2 cellular contexts compared by ENCODE assay signal in the genomic region with DNA sequence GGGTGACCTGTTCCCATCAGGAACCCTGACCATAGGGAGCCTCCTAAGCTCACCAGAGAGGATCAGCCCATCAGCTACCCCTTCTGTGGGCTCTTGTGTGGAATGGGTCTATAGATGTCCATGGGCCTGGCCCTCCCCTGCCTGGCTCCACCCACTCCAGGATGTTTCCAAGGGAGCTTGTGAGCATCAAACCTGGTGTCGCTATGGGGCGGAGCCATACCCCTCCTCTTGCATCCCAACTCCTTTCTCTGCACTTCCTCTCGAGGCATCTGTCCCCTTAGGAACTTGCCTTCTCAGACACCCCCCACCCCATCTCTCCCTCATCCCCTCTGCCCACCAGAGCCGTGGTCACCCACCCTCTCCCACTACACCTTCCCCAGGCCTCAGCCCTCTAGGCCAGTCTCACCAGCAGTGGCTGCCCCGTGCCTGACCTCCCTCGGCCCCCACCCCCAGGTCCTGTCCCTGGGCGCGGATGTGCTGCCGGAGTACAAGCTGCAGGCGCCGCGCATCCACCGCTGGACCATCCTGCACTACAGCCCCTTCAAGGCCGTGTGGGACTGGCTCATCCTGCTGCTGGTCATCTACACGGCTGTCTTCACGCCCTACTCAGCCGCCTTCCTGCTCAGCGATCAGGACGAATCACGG.
TF ChIP-seq lines count a peak whose summit lies in the region.

No MANE protein-coding gene starts in this region.

TF ChIP-seq in HCT116, 20 proteins besides CTCF, POLR2A, EP300 and RAD21:
- TF ChIP-seq YY1 (IDR thresholded peaks at IDR 0.05; ENCODE audit: extremely low read depth, insufficient replicate concordance, low read depth, low read length), result no peak
- no peak for TF ChIP-seq POLR2AphosphoS5 (IDR thresholded peaks at IDR 0.05; ENCODE audit: low read depth, low read length)

TF ChIP-seq in WTC11, 78 proteins besides CTCF, POLR2A, EP300 and RAD21:
- TF ChIP-seq FOXJ3 (CRISPR knock-in tag; IDR thresholded peaks at IDR 0.05; ENCODE audit: borderline replicate concordance), result no peak
- no peak for TF ChIP-seq JAZF1 (CRISPR knock-in tag; IDR thresholded peaks at IDR 0.05)
- no peak for TF ChIP-seq NFYB (CRISPR knock-in tag; conservative IDR thresholded peaks at IDR 0.05; ENCODE audit: low read depth)
- no peak for TF ChIP-seq PRRX2 (CRISPR knock-in tag; IDR thresholded peaks at IDR 0.05)
- TF ChIP-seq, protein P1, sequence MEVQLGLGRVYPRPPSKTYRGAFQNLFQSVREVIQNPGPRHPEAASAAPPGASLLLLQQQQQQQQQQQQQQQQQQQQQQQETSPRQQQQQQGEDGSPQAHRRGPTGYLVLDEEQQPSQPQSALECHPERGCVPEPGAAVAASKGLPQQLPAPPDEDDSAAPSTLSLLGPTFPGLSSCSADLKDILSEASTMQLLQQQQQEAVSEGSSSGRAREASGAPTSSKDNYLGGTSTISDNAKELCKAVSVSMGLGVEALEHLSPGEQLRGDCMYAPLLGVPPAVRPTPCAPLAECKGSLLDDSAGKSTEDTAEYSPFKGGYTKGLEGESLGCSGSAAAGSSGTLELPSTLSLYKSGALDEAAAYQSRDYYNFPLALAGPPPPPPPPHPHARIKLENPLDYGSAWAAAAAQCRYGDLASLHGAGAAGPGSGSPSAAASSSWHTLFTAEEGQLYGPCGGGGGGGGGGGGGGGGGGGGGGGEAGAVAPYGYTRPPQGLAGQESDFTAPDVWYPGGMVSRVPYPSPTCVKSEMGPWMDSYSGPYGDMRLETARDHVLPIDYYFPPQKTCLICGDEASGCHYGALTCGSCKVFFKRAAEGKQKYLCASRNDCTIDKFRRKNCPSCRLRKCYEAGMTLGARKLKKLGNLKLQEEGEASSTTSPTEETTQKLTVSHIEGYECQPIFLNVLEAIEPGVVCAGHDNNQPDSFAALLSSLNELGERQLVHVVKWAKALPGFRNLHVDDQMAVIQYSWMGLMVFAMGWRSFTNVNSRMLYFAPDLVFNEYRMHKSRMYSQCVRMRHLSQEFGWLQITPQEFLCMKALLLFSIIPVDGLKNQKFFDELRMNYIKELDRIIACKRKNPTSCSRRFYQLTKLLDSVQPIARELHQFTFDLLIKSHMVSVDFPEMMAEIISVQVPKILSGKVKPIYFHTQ (CRISPR knock-in tag; IDR thresholded peaks at IDR 0.05), result no peak
- TF ChIP-seq, protein P2, sequence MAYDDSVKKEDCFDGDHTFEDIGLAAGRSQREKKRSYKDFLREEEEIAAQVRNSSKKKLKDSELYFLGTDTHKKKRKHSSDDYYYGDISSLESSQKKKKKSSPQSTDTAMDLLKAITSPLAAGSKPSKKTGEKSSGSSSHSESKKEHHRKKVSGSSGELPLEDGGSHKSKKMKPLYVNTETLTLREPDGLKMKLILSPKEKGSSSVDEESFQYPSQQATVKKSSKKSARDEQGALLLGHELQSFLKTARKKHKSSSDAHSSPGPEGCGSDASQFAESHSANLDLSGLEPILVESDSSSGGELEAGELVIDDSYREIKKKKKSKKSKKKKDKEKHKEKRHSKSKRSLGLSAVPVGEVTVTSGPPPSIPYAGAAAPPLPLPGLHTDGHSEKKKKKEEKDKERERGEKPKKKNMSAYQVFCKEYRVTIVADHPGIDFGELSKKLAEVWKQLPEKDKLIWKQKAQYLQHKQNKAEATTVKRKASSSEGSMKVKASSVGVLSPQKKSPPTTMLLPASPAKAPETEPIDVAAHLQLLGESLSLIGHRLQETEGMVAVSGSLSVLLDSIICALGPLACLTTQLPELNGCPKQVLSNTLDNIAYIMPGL (CRISPR knock-in tag; IDR thresholded peaks at IDR 0.05), result no peak
- no peak for TF ChIP-seq ATF1 (CRISPR knock-in tag; IDR thresholded peaks at IDR 0.05)
- TF ChIP-seq ZNF219 (CRISPR knock-in tag; IDR thresholded peaks at IDR 0.05; ENCODE audit: borderline replicate concordance), result no peak
- TF ChIP-seq, protein P3, sequence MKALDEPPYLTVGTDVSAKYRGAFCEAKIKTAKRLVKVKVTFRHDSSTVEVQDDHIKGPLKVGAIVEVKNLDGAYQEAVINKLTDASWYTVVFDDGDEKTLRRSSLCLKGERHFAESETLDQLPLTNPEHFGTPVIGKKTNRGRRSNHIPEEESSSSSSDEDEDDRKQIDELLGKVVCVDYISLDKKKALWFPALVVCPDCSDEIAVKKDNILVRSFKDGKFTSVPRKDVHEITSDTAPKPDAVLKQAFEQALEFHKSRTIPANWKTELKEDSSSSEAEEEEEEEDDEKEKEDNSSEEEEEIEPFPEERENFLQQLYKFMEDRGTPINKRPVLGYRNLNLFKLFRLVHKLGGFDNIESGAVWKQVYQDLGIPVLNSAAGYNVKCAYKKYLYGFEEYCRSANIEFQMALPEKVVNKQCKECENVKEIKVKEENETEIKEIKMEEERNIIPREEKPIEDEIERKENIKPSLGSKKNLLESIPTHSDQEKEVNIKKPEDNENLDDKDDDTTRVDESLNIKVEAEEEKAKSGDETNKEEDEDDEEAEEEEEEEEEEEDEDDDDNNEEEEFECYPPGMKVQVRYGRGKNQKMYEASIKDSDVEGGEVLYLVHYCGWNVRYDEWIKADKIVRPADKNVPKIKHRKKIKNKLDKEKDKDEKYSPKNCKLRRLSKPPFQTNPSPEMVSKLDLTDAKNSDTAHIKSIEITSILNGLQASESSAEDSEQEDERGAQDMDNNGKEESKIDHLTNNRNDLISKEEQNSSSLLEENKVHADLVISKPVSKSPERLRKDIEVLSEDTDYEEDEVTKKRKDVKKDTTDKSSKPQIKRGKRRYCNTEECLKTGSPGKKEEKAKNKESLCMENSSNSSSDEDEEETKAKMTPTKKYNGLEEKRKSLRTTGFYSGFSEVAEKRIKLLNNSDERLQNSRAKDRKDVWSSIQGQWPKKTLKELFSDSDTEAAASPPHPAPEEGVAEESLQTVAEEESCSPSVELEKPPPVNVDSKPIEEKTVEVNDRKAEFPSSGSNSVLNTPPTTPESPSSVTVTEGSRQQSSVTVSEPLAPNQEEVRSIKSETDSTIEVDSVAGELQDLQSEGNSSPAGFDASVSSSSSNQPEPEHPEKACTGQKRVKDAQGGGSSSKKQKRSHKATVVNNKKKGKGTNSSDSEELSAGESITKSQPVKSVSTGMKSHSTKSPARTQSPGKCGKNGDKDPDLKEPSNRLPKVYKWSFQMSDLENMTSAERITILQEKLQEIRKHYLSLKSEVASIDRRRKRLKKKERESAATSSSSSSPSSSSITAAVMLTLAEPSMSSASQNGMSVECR (CRISPR knock-in tag; IDR thresholded peaks at IDR 0.05; ENCODE audit: borderline replicate concordance), result no peak
- TF ChIP-seq, protein P4, sequence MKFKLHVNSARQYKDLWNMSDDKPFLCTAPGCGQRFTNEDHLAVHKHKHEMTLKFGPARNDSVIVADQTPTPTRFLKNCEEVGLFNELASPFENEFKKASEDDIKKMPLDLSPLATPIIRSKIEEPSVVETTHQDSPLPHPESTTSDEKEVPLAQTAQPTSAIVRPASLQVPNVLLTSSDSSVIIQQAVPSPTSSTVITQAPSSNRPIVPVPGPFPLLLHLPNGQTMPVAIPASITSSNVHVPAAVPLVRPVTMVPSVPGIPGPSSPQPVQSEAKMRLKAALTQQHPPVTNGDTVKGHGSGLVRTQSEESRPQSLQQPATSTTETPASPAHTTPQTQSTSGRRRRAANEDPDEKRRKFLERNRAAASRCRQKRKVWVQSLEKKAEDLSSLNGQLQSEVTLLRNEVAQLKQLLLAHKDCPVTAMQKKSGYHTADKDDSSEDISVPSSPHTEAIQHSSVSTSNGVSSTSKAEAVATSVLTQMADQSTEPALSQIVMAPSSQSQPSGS (CRISPR knock-in tag; IDR thresholded peaks at IDR 0.05; ENCODE audit: borderline replicate concordance, low read depth), result no peak
- no peak for TF ChIP-seq KAT7 (CRISPR knock-in tag; IDR thresholded peaks at IDR 0.05; ENCODE audit: borderline replicate concordance)
- TF ChIP-seq FOXP1 (CRISPR knock-in tag; IDR thresholded peaks at IDR 0.05; ENCODE audit: borderline replicate concordance), result no peak
- TF ChIP-seq, protein P5, sequence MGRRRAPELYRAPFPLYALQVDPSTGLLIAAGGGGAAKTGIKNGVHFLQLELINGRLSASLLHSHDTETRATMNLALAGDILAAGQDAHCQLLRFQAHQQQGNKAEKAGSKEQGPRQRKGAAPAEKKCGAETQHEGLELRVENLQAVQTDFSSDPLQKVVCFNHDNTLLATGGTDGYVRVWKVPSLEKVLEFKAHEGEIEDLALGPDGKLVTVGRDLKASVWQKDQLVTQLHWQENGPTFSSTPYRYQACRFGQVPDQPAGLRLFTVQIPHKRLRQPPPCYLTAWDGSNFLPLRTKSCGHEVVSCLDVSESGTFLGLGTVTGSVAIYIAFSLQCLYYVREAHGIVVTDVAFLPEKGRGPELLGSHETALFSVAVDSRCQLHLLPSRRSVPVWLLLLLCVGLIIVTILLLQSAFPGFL (CRISPR knock-in tag; IDR thresholded peaks at IDR 0.05; ENCODE audit: borderline replicate concordance), result no peak
TF ChIP-seq in WTC11: peak in this region for 0.
